ENCODE assay signal across 8 cellular contexts in genomic region chr1:156076609-156077429, GRCh38. TPM values are rescaled to one million over a fixed set of nuclear protein-coding genes. Genes with fewer than 3 reads are reported as not detected.
DNase-seq lines count a peak whose midpoint lies in the region; ATAC-seq and TF ChIP-seq lines count a peak whose summit lies in the region.

No MANE protein-coding gene starts in this region.

- no peak for TF ChIP-seq CTCF in GM12865 (IDR thresholded peaks at IDR 0.05; ENCODE audit: insufficient read depth, low read depth, low read length, missing control alignments)
- TF ChIP-seq CTCF in gastroesophageal sphincter (IDR thresholded peaks at IDR 0.05) = peak in 2 of 4 experiments; percentile 12 to 20
- TF ChIP-seq CTCF in ovary (IDR thresholded peaks at IDR 0.05) = no peak

- no peak for TF ChIP-seq EP300 in gastroesophageal sphincter (IDR thresholded peaks at IDR 0.05)
- TF ChIP-seq EP300 in ovary (IDR thresholded peaks at IDR 0.05) = no peak

- H3K27ac ChIP-seq in HUES6 (ENCODE audit: low read depth, low read length) (peak overlapping the region; percentile 66; the same call in 1 of the 2 replicates), gastroesophageal sphincter (peak overlapping the region in 3 of 4 donors; percentile 39 to 71 (median 67)), ovary (no peak overlapping the region)

- H3K4me3 ChIP-seq in GM12865 (ENCODE audit: low read depth, low read length) (peak overlapping the region; percentile 74), HUES6 (ENCODE audit: low read depth, low read length) (peak overlapping the region; percentile 44), gastroesophageal sphincter (peak overlapping the region; percentile 43 to 62), ovary (peak overlapping the region; percentile 47)

- H3K9ac ChIP-seq in HUES6 (ENCODE audit: low read length) = peak overlapping the region; percentile 72

- 65% methylated on average over 4 of the region's 73 CpGs; no CpG with 5 or more reads in 1 of the 2 donors for WGBS in gastroesophageal sphincter (ENCODE audit: low coverage in 1 of 2), 2 donors
- WGBS in ovary, 3 donors = 46 to 59% (median 49%) methylated on average over 48 to 73 of the region's 73 CpGs

- H3K27me3 ChIP-seq in HUES6 (ENCODE audit: control insufficient read depth, insufficient read depth, low read length) (no peaks in the 10 kb centered on the region), gastroesophageal sphincter (no peaks in the 10 kb centered on the region), ovary (no peaks in the 10 kb centered on the region)

- intact Hi-C loops in ovary (cut with DNase I) = no loop called here

- H3K4me1 ChIP-seq in HUES6 (ENCODE audit: control insufficient read depth, insufficient read depth, low read length) (peaks cover 68% of the 10 kb centered on the region), gastroesophageal sphincter (peaks cover 0 to 41% (median 8%) of the 10 kb centered on the region in 3 donors), ovary (ENCODE audit: insufficient read depth) (peaks cover 2% of the 10 kb centered on the region)

- DNase-seq in GM12865 (ENCODE audit: low read depth) = peak; percentile 78
- DNase-seq in ovary = peak in 4 of 5 donors; percentile 39 to 67 (median 53)
- no peak for DNase-seq in islet precursor cell
- DNase-seq in NCI-H1930 (lab: John Stamatoyannopoulos, UW) = no peak
- no peak for DNase-seq in NCI-H1048 (lab: John Stamatoyannopoulos, UW)

- H3K36me3 ChIP-seq in HUES6 (ENCODE audit: control insufficient read depth, insufficient read depth, low read length) = peaks cover 20% of the 10 kb centered on the region
- H3K36me3 ChIP-seq in gastroesophageal sphincter = no peaks in the 10 kb centered on the region
- no peaks in the 10 kb centered on the region for H3K36me3 ChIP-seq in ovary

- H3K9me3 ChIP-seq in HUES6 (ENCODE audit: control insufficient read depth, insufficient read depth, low read depth, low read length) = no peaks in the 10 kb centered on the region
- H3K9me3 ChIP-seq in gastroesophageal sphincter = no peaks in the 10 kb centered on the region
- no peaks in the 10 kb centered on the region for H3K9me3 ChIP-seq in ovary

- ATAC-seq in gastroesophageal sphincter (peak; percentile 80), GM21423 (IDR thresholded peaks at IDR 0.05; ENCODE audit: unreplicated experiment) (no peak)

- TF ChIP-seq POLR2A in gastroesophageal sphincter (IDR thresholded peaks at IDR 0.05) (peak; percentile 22 to 26), ovary (IDR thresholded peaks at IDR 0.05) (no peak)

RNA-seq across cellular contexts. Expression of gene MEX3A, which starts 5.4 kb away (rescaled TPM):
- total RNA-seq in gastroesophageal sphincter (under 1 TPM; under 0.01 to 0.78 (median 0.52) TPM), ovary (10 to 100 TPM in 4 of 7 donors, 1 to 10 TPM in 3; 3.5 to 12.4 (median 10.2) TPM)
- polyA plus RNA-seq in ovary = 1 to 10 TPM; 5.6 to 6.6 TPM

RNA-seq across cellular contexts. Expression of gene RAB25, which starts 15.9 kb away (rescaled TPM):
- total RNA-seq in gastroesophageal sphincter = 10 to 100 TPM in 1 of 4 donors, not detected in 3; 22.1 TPM
- 10 to 100 TPM in 1 of 7 donors, 1 to 10 TPM in 4, under 1 TPM in 2; 0.45 to 38.6 (median 3.5) TPM for total RNA-seq in ovary
- polyA plus RNA-seq in ovary = under 1 TPM in 1 of 2 donors, not detected in 1; 0.28 TPM

RNA-seq across cellular contexts. Expression of gene LAMTOR2, which starts 22.2 kb away (rescaled TPM):
- total RNA-seq in gastroesophageal sphincter = 10 to 100 TPM; 66.8 to 79.3 (median 73.1) TPM
- total RNA-seq in ovary = 10 to 100 TPM; 20.1 to 66.1 (median 24.9) TPM
- 10 to 100 TPM; 20.1 to 41.2 TPM for polyA plus RNA-seq in ovary

RNA-seq across cellular contexts. Expression of gene UBQLN4, which starts 23.2 kb away (rescaled TPM):
- 10 to 100 TPM; 19.6 to 29.6 (median 24.8) TPM for total RNA-seq in gastroesophageal sphincter
- total RNA-seq in ovary = 10 to 100 TPM; 14.2 to 38.0 (median 26.6) TPM
- 10 to 100 TPM; 16.3 to 33.9 TPM for polyA plus RNA-seq in ovary

RNA-seq across cellular contexts. Expression of gene LMNA, which starts 37.7 kb away (rescaled TPM):
- total RNA-seq in gastroesophageal sphincter (100 to 1,000 TPM; 327 to 617 (median 519) TPM), ovary (100 to 1,000 TPM; 197 to 609 (median 377) TPM)
- 100 to 1,000 TPM in 1 of 2 donors, 10 to 100 TPM in 1; 50.1 to 157 TPM for polyA plus RNA-seq in ovary

Comparison
In these comparisons a context has a peak if more than half of its experiments do, and no peak if none do; other contexts are left out.
1. DNase-seq: peak in GM12865 (single experiment) and ovary (4 of 5); none in islet precursor cell (single experiment), NCI-H1930 (0 of 2) and NCI-H1048 (single experiment).
2. H3K27ac ChIP-seq: peak in HUES6 (single experiment) and gastroesophageal sphincter (3 of 4); none in ovary (0 of 2).
3. Peak in every context shown above with its lines, with median percentiles within 50 percentile points of each other: H3K4me3 ChIP-seq.